In the genomic region with DNA sequence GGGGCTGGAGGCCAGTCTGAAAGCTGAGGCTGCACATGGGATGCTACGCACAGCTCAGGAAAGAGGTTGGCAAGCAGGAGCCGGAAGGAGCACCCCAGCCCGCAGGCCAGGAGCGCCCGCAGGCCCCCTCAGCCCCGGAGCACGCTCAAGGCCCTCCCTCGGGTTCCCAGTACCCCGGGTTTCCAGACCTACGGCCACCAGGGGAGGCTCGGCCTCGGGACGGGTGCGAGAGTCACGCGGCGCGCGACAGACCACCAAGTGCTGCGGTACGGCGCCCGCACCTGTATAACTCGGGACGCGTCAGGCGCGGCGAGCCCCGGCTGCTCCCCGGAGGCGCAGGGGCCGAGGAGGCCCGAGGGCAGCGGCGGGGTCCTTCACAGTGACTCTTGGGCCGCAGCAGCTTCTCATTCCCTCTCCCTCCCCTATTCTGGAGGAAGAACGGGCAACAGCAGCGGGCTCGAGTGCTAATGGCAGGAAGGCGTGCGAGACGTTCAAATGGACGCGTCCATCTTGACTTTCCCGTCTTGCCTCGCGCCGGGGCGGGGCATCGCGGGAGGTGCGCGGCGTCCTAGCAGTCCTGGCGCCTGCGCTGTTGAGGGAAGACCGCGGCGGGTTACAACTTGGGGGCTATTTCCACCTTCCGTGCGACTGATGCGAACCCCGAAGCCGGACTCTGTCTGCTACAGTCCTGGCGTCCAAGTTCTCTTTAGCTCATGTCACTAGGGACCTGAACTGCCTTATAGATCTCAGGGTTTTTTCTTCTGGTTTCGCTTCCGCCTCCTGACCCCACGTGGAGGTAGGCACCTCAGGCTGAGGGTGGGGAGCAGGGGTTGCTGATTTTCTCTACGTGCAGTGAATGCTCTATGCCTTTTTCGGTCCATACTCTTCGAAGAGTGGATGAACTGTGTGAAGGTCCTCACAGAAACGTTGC, we compare ENCODE assay signal across 1 cellular context.
TF ChIP-seq lines count a peak whose summit lies in the region.

A gene with protein sequence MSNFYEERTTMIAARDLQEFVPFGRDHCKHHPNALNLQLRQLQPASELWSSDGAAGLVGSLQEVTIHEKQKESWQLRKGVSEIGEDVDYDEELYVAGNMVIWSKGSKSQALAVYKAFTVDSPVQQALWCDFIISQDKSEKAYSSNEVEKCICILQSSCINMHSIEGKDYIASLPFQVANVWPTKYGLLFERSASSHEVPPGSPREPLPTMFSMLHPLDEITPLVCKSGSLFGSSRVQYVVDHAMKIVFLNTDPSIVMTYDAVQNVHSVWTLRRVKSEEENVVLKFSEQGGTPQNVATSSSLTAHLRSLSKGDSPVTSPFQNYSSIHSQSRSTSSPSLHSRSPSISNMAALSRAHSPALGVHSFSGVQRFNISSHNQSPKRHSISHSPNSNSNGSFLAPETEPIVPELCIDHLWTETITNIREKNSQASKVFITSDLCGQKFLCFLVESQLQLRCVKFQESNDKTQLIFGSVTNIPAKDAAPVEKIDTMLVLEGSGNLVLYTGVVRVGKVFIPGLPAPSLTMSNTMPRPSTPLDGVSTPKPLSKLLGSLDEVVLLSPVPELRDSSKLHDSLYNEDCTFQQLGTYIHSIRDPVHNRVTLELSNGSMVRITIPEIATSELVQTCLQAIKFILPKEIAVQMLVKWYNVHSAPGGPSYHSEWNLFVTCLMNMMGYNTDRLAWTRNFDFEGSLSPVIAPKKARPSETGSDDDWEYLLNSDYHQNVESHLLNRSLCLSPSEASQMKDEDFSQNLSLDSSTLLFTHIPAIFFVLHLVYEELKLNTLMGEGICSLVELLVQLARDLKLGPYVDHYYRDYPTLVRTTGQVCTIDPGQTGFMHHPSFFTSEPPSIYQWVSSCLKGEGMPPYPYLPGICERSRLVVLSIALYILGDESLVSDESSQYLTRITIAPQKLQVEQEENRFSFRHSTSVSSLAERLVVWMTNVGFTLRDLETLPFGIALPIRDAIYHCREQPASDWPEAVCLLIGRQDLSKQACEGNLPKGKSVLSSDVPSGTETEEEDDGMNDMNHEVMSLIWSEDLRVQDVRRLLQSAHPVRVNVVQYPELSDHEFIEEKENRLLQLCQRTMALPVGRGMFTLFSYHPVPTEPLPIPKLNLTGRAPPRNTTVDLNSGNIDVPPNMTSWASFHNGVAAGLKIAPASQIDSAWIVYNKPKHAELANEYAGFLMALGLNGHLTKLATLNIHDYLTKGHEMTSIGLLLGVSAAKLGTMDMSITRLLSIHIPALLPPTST (N-terminal part only) (minus strand): TSS at position 533 of the 931 bp plus-strand sequence. CDS start 3,368 bp downstream, outside the sequence.

TF ChIP-seq in HepG2, 621 proteins besides CTCF, POLR2A, EP300 and RAD21 (continued from another document and continues in another):
- TF ChIP-seq, protein P1, sequence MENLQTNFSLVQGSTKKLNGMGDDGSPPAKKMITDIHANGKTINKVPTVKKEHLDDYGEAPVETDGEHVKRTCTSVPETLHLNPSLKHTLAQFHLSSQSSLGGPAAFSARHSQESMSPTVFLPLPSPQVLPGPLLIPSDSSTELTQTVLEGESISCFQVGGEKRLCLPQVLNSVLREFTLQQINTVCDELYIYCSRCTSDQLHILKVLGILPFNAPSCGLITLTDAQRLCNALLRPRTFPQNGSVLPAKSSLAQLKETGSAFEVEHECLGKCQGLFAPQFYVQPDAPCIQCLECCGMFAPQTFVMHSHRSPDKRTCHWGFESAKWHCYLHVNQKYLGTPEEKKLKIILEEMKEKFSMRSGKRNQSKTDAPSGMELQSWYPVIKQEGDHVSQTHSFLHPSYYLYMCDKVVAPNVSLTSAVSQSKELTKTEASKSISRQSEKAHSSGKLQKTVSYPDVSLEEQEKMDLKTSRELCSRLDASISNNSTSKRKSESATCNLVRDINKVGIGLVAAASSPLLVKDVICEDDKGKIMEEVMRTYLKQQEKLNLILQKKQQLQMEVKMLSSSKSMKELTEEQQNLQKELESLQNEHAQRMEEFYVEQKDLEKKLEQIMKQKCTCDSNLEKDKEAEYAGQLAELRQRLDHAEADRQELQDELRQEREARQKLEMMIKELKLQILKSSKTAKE (CRISPR knock-in tag; IDR thresholded peaks at IDR 0.05; ENCODE audit: borderline replicate concordance), result peak; percentile 13; the same call in 1 of the 2 replicates
- peak; percentile 82 for TF ChIP-seq ZNF274 (CRISPR knock-in tag; IDR thresholded peaks at IDR 0.05)
- no peak for TF ChIP-seq ZFP36 (IDR thresholded peaks at IDR 0.05; ENCODE audit: borderline replicate concordance, low read depth, low read length, partially characterized antibody)
- TF ChIP-seq RARG (CRISPR knock-in tag; IDR thresholded peaks at IDR 0.05; ENCODE audit: low read depth), result no peak
- TF ChIP-seq, protein P2, sequence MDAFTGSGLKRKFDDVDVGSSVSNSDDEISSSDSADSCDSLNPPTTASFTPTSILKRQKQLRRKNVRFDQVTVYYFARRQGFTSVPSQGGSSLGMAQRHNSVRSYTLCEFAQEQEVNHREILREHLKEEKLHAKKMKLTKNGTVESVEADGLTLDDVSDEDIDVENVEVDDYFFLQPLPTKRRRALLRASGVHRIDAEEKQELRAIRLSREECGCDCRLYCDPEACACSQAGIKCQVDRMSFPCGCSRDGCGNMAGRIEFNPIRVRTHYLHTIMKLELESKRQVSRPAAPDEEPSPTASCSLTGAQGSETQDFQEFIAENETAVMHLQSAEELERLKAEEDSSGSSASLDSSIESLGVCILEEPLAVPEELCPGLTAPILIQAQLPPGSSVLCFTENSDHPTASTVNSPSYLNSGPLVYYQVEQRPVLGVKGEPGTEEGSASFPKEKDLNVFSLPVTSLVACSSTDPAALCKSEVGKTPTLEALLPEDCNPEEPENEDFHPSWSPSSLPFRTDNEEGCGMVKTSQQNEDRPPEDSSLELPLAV (CRISPR knock-in tag; conservative IDR thresholded peaks at IDR 0.05; ENCODE audit: low read depth), result no peak
- TF ChIP-seq SP2 (CRISPR knock-in tag; IDR thresholded peaks at IDR 0.05), result peak; percentile 21
- peak; percentile 86; the same call in 1 of the 2 replicates for TF ChIP-seq ZNF761 (CRISPR knock-in tag; conservative IDR thresholded peaks at IDR 0.05)
- no peak for TF ChIP-seq ZNF3 (CRISPR knock-in tag; IDR thresholded peaks at IDR 0.05)
- TF ChIP-seq, protein P3, sequence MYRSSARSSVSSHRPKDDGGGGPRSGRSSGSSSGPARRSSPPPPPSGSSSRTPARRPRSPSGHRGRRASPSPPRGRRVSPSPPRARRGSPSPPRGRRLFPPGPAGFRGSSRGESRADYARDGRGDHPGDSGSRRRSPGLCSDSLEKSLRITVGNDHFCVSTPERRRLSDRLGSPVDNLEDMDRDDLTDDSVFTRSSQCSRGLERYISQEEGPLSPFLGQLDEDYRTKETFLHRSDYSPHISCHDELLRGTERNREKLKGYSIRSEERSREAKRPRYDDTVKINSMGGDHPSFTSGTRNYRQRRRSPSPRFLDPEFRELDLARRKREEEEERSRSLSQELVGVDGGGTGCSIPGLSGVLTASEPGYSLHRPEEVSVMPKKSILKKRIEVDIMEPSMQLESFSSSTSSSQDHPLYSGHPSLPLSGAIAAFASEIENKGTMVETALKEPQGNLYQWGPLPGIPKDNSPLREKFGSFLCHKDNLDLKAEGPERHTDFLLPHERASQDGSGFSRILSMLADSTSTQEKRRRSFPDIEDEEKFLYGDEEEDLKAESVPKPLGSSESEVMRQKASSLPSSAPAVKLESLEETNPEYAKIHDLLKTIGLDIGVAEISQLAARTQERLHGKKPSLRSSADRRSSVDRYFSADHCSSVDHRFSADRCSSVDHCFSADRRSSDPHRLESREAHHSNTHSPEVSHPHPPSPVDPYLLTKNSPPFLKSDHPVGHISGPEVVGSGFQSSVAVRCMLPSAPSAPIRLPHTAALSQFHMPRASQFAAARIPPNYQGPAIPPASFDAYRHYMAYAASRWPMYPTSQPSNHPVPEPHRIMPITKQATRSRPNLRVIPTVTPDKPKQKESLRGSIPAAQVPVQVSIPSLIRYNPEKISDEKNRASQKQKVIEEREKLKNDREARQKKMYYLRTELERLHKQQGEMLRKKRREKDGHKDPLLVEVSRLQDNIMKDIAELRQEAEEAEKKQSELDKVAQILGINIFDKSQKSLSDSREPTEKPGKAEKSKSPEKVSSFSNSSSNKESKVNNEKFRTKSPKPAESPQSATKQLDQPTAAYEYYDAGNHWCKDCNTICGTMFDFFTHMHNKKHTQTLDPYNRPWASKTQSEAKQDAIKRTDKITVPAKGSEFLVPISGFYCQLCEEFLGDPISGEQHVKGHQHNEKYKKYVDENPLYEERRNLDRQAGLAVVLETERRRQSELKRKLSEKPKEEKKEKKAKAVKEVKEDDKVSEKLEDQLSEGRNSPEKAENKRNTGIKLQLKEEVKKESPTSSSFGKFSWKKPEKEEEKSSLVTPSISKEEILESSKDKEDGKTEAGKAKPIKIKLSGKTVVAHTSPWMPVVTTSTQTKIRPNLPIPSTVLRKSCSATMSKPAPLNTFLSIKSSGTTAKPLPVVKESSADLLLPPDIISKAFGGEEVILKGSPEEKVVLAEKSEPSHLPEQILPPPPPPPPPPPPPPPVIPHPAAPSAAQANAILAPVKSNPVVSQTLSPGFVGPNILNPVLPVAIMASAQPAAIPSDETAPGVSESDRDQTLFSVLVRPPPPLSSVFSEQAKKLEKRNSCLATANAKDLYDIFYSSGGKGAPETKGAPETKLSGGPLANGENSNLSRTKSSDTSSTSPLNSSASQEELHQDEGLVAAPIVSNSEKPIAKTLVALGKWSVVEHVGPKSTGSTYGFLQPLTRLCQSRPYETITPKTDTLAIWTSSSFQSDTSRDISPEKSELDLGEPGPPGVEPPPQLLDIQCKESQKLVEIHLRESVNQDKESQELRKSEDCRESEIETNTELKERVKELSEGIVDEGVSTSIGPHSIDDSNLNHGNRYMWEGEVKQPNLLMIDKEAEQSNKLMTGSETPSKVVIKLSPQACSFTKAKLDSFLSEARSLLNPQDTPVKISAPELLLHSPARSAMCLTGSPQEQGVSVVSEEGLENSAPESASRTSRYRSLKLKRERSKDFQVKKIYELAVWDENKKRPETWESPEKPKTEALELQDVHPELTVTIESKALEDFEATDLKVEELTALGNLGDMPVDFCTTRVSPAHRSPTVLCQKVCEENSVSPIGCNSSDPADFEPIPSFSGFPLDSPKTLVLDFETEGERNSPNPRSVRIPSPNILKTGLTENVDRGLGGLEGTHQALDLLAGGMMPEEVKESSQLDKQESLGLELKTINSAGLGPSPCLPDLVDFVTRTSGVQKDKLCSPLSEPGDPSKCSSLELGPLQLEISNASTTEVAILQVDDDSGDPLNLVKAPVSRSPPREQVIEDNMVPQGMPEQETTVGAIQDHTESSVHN (CRISPR knock-in tag; IDR thresholded peaks at IDR 0.05), result no peak
- TF ChIP-seq KAT7 (CRISPR knock-in tag; IDR thresholded peaks at IDR 0.05; ENCODE audit: borderline replicate concordance), result peak; percentile 98; the same call in 1 of the 2 replicates
- TF ChIP-seq CEBPB (IDR thresholded peaks at IDR 0.05; ENCODE audit: borderline replicate concordance, low read depth, low read length), result no peak
- TF ChIP-seq, protein P4, sequence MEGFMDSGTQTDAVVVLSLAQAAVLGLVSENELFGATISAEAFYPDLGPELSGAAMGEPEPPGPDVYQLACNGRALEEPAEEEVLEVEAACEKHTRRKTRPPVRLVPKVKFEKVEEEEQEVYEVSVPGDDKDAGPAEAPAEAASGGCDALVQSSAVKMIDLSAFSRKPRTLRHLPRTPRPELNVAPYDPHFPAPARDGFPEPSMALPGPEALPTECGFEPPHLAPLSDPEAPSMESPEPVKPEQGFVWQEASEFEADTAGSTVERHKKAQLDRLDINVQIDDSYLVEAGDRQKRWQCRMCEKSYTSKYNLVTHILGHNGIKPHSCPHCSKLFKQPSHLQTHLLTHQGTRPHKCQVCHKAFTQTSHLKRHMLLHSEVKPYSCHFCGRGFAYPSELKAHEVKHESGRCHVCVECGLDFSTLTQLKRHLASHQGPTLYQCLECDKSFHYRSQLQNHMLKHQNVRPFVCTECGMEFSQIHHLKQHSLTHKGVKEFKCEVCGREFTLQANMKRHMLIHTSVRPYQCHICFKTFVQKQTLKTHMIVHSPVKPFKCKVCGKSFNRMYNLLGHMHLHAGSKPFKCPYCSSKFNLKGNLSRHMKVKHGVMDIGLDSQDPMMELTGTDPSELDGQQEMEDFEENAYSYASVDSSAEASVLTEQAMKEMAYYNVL (CRISPR knock-in tag; IDR thresholded peaks at IDR 0.05; ENCODE audit: borderline replicate concordance), result no peak
- no peak for TF ChIP-seq ZNF83 (CRISPR knock-in tag; IDR thresholded peaks at IDR 0.05; ENCODE audit: borderline replicate concordance)
- no peak; the same call in none of the 2 replicates for TF ChIP-seq ZNF230 (CRISPR knock-in tag; IDR thresholded peaks at IDR 0.05)
- TF ChIP-seq, protein P5, sequence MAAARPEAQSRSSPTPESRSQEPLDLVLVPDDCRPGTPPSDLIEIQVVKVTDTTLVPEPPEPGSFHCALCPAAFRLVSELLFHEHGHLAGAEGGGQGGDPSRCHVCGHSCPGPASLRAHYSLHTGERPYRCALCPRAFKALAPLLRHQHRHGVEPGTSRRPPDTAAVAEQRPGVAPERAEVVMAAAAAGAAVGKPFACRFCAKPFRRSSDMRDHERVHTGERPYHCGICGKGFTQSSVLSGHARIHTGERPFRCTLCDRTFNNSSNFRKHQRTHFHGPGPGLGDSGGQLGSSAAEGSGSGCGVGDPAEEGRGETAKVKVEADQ (CRISPR knock-in tag; IDR thresholded peaks at IDR 0.05; ENCODE audit: borderline replicate concordance), result peak; percentile 79; the same call in 1 of the 2 replicates
- TF ChIP-seq MAF1 (CRISPR knock-in tag; IDR thresholded peaks at IDR 0.05; ENCODE audit: borderline replicate concordance), result peak; percentile 82; the same call in 1 of the 2 replicates
- peak; percentile 80 for TF ChIP-seq GFI1 (CRISPR knock-in tag; IDR thresholded peaks at IDR 0.05; ENCODE audit: borderline replicate concordance)
